10 cellular contexts compared by ENCODE assay signal in genomic region chr5:150209020-150209635, GRCh38. TPM values are rescaled to one million over a fixed set of nuclear protein-coding genes. Genes with fewer than 3 reads are reported as not detected.
DNase-seq lines count a peak whose midpoint lies in the region; ATAC-seq and TF ChIP-seq lines count a peak whose summit lies in the region.
"Had no signal": no experiment of that assay in that cellular context is flagged by ENCODE, and none has a peak within 500 bp of the region (broad histone marks: within the 10 kb centered on the region; RNA-seq: fewer than 3 reads in every experiment).

No MANE protein-coding gene starts in this region.

- H3K4me3 Mint-ChIP-seq in activated T-cell treated with anti-CD3 and anti-CD28 coated beads, Interleukin-2, amount 50 U/mL, for 72 hours, result peak overlapping the region; percentile 15 to 36
- H3K4me3 Mint-ChIP-seq: neural crest cell had no signal

- H3K36me3 ChIP-seq in heart left ventricle (no peaks in the 10 kb centered on the region), upper lobe of left lung (no peaks in the 10 kb centered on the region)

- TF ChIP-seq CTCF in heart left ventricle (IDR thresholded peaks at IDR 0.05), result no peak
- TF ChIP-seq CTCF in upper lobe of left lung (IDR thresholded peaks at IDR 0.05), result peak in 3 of 6 experiments; percentile 6 to 16 (median 14)
- TF ChIP-seq CTCF in GM13977 (IDR thresholded peaks at IDR 0.05; ENCODE audit: extremely low read depth, insufficient read depth, missing control alignments), result no peak

- no peaks in the 10 kb centered on the region for H3K36me3 Mint-ChIP-seq in activated T-cell treated with anti-CD3 and anti-CD28 coated beads, Interleukin-2, amount 50 U/mL, for 72 hours (ENCODE audit: insufficient read depth in 2 of 2)

- intact Hi-C loops in heart left ventricle (cut with DNase I) (no loop called here), Right ventricle myocardium superior (cut with DNase I) (no loop called here)

- peaks cover 10% of the 10 kb centered on the region for H3K4me1 Mint-ChIP-seq in activated T-cell treated with anti-CD3 and anti-CD28 coated beads, Interleukin-2, amount 50 U/mL, for 72 hours (ENCODE audit: low read depth)

- TF ChIP-seq EP300 in upper lobe of left lung (IDR thresholded peaks at IDR 0.05), result peak in 1 of 4 donors; percentile 1

- WGBS in heart left ventricle, 4 donors, result 70 to 80% (median 75%) methylated on average over 22 to 26 of the region's 26 CpGs
- 48 to 59% methylated on average over 12 to 19 of the region's 26 CpGs for WGBS in upper lobe of left lung, 2 donors

- H3K9me3 Mint-ChIP-seq in activated T-cell treated with anti-CD3 and anti-CD28 coated beads, Interleukin-2, amount 50 U/mL, for 72 hours, result no peaks in the 10 kb centered on the region
- H3K9me3 Mint-ChIP-seq: neural crest cell had no signal

- no peak overlapping the region for H3K27ac Mint-ChIP-seq in activated T-cell treated with anti-CD3 and anti-CD28 coated beads, Interleukin-2, amount 50 U/mL, for 72 hours

- H3K9me3 ChIP-seq in heart left ventricle, result no peaks in the 10 kb centered on the region
- no peaks in the 10 kb centered on the region for H3K9me3 ChIP-seq in upper lobe of left lung

- H3K4me3 ChIP-seq in heart left ventricle (peak overlapping the region in 1 of 12 donors; percentile 12), upper lobe of left lung (peak overlapping the region in 1 of 4 donors; percentile 32)

- DNase-seq in heart left ventricle (no peak), Right ventricle myocardium superior (no peak), islet precursor cell (peak; percentile 75), upper lobe of left lung (peak; percentile 84 to 85), GM13977 (ENCODE audit: low spot score) (no peak), DMS153 treated with DMSO at 0.1 percent for 48 hours (lab: John Stamatoyannopoulos, UW; ENCODE audit: unreplicated experiment) (no peak)
- DNase-seq in activated T-cell treated with anti-CD3 and anti-CD28 coated beads, Interleukin-2, amount 50 U/mL, for 72 hours, result peak; percentile 21 to 27
- DNase-seq: DMS79 treated with DMSO at 0.1 percent for 48 hours had no signal

- no peak for TF ChIP-seq POLR2A in heart left ventricle (IDR thresholded peaks at IDR 0.05)
- peak in 1 of 4 donors; percentile 59 for TF ChIP-seq POLR2A in upper lobe of left lung (IDR thresholded peaks at IDR 0.05)

- ATAC-seq in heart left ventricle (peak in 3 of 4 donors; percentile 31 to 51 (median 36)), Right ventricle myocardium superior (ENCODE audit: poor library complexity) (no peak), upper lobe of left lung (ENCODE audit: low FRiP score in 2 of 2) (peak in 1 of 2 donors; percentile 47), GM21381 (IDR thresholded peaks at IDR 0.05; ENCODE audit: unreplicated experiment) (no peak)
- peak; percentile 61 to 67 for ATAC-seq in activated T-cell treated with anti-CD3 and anti-CD28 coated beads, Interleukin-2, amount 50 U/mL, for 72 hours (replicated peaks in 1 of 2)

- peaks cover 17% of the 10 kb centered on the region for H3K27me3 Mint-ChIP-seq in activated T-cell treated with anti-CD3 and anti-CD28 coated beads, Interleukin-2, amount 50 U/mL, for 72 hours (ENCODE audit: low read depth)

- H3K27ac ChIP-seq in heart left ventricle, result no peak overlapping the region
- peak overlapping the region in 2 of 4 donors; percentile 1 to 60 for H3K27ac ChIP-seq in upper lobe of left lung

- peaks cover 0 to 6% (median 0%) of the 10 kb centered on the region in 9 donors for H3K27me3 ChIP-seq in heart left ventricle
- no peaks in the 10 kb centered on the region for H3K27me3 ChIP-seq in upper lobe of left lung

- in situ Hi-C loops in GM13977 (cut with MboI; ENCODE audit: low pct_unique_long_range_greater_than_20kb, low sequenced_read_pairs, unreplicated experiment), result loop anchor here (25.0 kb wide), 1 partner anchor 572 kb away; no protein-coding TSS in a partner anchor

- H3K4me1 ChIP-seq in heart left ventricle (peaks cover 0 to 22% (median 7%) of the 10 kb centered on the region in 12 donors), upper lobe of left lung (peaks cover 0 to 7% (median 3%) of the 10 kb centered on the region in 4 donors)

RNA-seq across cellular contexts. Expression of gene SLC6A7, which starts 19.3 kb away (rescaled TPM):
- total RNA-seq in heart left ventricle, result not detected
- polyA plus RNA-seq in heart left ventricle, result not detected
- not detected for total RNA-seq in Right ventricle myocardium superior
- not detected for total RNA-seq in activated T-cell treated with anti-CD3 and anti-CD28 coated beads, Interleukin-2, amount 50 U/mL, for 72 hours
- under 1 TPM in 1 of 6 donors, not detected in 5; 0.44 TPM for total RNA-seq in upper lobe of left lung
- total RNA-seq: neural crest cell had no signal

RNA-seq across cellular contexts. Expression of gene CDX1, which starts 42.5 kb away (rescaled TPM):
- total RNA-seq in heart left ventricle, result under 1 TPM in 2 of 9 donors, not detected in 7; 0.29 TPM
- polyA plus RNA-seq in heart left ventricle, result under 1 TPM in 1 of 2 donors, not detected in 1; 0.17 TPM
- total RNA-seq in Right ventricle myocardium superior, result not detected
- not detected for total RNA-seq in activated T-cell treated with anti-CD3 and anti-CD28 coated beads, Interleukin-2, amount 50 U/mL, for 72 hours
- total RNA-seq in upper lobe of left lung, result under 1 TPM in 2 of 6 donors, not detected in 4; 0.17 to 0.30 TPM
- total RNA-seq: neural crest cell had no signal

RNA-seq across cellular contexts. Expression of gene PDGFRB, which starts 53.5 kb away (rescaled TPM):
- total RNA-seq in heart left ventricle, result 100 to 1,000 TPM in 3 of 9 donors, 10 to 100 TPM in 6; 28.3 to 112 (median 45.6) TPM
- 10 to 100 TPM; 27.6 to 53.1 TPM for polyA plus RNA-seq in heart left ventricle
- 47.0 TPM for total RNA-seq in Right ventricle myocardium superior
- 1 to 10 TPM in 1 of 2 donors, under 1 TPM in 1; 0.34 to 1.1 TPM for total RNA-seq in activated T-cell treated with anti-CD3 and anti-CD28 coated beads, Interleukin-2, amount 50 U/mL, for 72 hours
- 100 to 1,000 TPM in 2 of 6 donors, 10 to 100 TPM in 4; 26.6 to 155 (median 81.5) TPM for total RNA-seq in upper lobe of left lung

Comparison
In these comparisons a context has a peak if more than half of its experiments do, and no peak if none do; other contexts are left out.
1. ATAC-seq: peak in heart left ventricle (3 of 4) and activated T-cell treated with anti-CD3 and anti-CD28 coated beads, Interleukin-2, amount 50 U/mL, for 72 hours (2 of 2); none in Right ventricle myocardium superior (single experiment) and GM21381 (single experiment).
2. DNase-seq: peak in activated T-cell treated with anti-CD3 and anti-CD28 coated beads, Interleukin-2, amount 50 U/mL, for 72 hours (2 of 2), islet precursor cell (single experiment) and upper lobe of left lung (2 of 2); none in heart left ventricle (0 of 5), Right ventricle myocardium superior (single experiment), GM13977 (single experiment) and DMS153 treated with DMSO at 0.1 percent for 48 hours (single experiment).
3. RNA of gene PDGFRB, which starts 53.5 kb away (total RNA-seq): 26.6 to 155 TPM in upper lobe of left lung, 47.0 TPM in Right ventricle myocardium superior (single experiment) and 28.3 to 112 TPM in heart left ventricle; 0.34 to 1.1 TPM in activated T-cell treated with anti-CD3 and anti-CD28 coated beads, Interleukin-2, amount 50 U/mL, for 72 hours; every median in the first group is over 10 times any median in the second.